Comparison of ENCODE assay signal across 22 cellular contexts in genomic region chr6:13468839-13469238, GRCh38. TPM values are rescaled to one million over a fixed set of nuclear protein-coding genes. Genes with fewer than 3 reads are reported as not detected.
DNase-seq lines count a peak whose midpoint lies in the region; ATAC-seq and TF ChIP-seq lines count a peak whose summit lies in the region.
"Had no signal": no experiment of that assay in that cellular context is flagged by ENCODE, and none has a peak within 500 bp of the region (broad histone marks: within the 10 kb centered on the region; RNA-seq: fewer than 3 reads in every experiment).

No MANE protein-coding gene starts in this region.

- peak overlapping the region; percentile 64 to 79 for H3K27ac Mint-ChIP-seq in natural killer cell
- H3K27ac Mint-ChIP-seq in natural killer cell treated with Interleukin-12 subunit alpha and Interleukin-12 subunit beta and Interleukin-15 and Interleukin-18, amount 100 ng/mL, for 72 hours = peak overlapping the region in 1 of 2 donors; percentile 43
- H3K27ac Mint-ChIP-seq: CD4-positive, alpha-beta T cell had no signal

- H3K27ac ChIP-seq in layer of hippocampus (ENCODE audit: low read depth, low read length) (peak overlapping the region; percentile 18), temporal lobe (ENCODE audit: low read depth, low read length) (peak overlapping the region; percentile 41)
- H3K27ac ChIP-seq: 22Rv1, BLaER1, GM23248 had no signal

- H3K4me1 Mint-ChIP-seq in natural killer cell = peaks cover 91 to 93% of the 10 kb centered on the region in 2 donors
- H3K4me1 Mint-ChIP-seq in natural killer cell treated with Interleukin-12 subunit alpha and Interleukin-12 subunit beta and Interleukin-15 and Interleukin-18, amount 100 ng/mL, for 72 hours (ENCODE audit: low read depth in 2 of 2) = peaks cover 52 to 65% of the 10 kb centered on the region in 2 donors

- no peaks in the 10 kb centered on the region for H3K36me3 Mint-ChIP-seq in natural killer cell
- H3K36me3 Mint-ChIP-seq in natural killer cell treated with Interleukin-12 subunit alpha and Interleukin-12 subunit beta and Interleukin-15 and Interleukin-18, amount 100 ng/mL, for 72 hours = no peaks in the 10 kb centered on the region

- no peak overlapping the region for H3K4me3 Mint-ChIP-seq in natural killer cell
- no peak overlapping the region for H3K4me3 Mint-ChIP-seq in natural killer cell treated with Interleukin-12 subunit alpha and Interleukin-12 subunit beta and Interleukin-15 and Interleukin-18, amount 100 ng/mL, for 72 hours
- H3K4me3 Mint-ChIP-seq: CD4-positive, alpha-beta T cell had no signal

- DNase-seq in NCI-H82 (lab: John Stamatoyannopoulos, UW) (peak; percentile 72), NCI-H82 treated with DMSO at 0.1 percent for 48 hours (lab: John Stamatoyannopoulos, UW; ENCODE audit: unreplicated experiment) (no peak), natural killer cell (no peak), kidney tubule cell (ENCODE audit: low spot score) (no peak)
- DNase-seq in natural killer cell treated with Interleukin-12 subunit alpha and Interleukin-12 subunit beta and Interleukin-15 and Interleukin-18, amount 100 ng/mL, for 72 hours (ENCODE audit: low spot score) = no peak
- DNase-seq: ACHN; Caco-2; CD4-positive, alpha-beta T cell; DMS 273 treated with DMSO at 0.1 percent for 48 hours; DMS79 treated with DMSO at 0.1 percent for 48 hours; GM23248; KBM-7; NCI-H1092; NCI-H1436; NCI-H1930; NCI-H69 had no signal

- no peaks in the 10 kb centered on the region for H3K27me3 Mint-ChIP-seq in natural killer cell (ENCODE audit: low read depth in 2 of 2)
- H3K27me3 Mint-ChIP-seq in natural killer cell treated with Interleukin-12 subunit alpha and Interleukin-12 subunit beta and Interleukin-15 and Interleukin-18, amount 100 ng/mL, for 72 hours = no peaks in the 10 kb centered on the region
- H3K27me3 Mint-ChIP-seq: CD4-positive, alpha-beta T cell had no signal

- H3K9me3 Mint-ChIP-seq in natural killer cell = no peaks in the 10 kb centered on the region
- no peaks in the 10 kb centered on the region for H3K9me3 Mint-ChIP-seq in natural killer cell treated with Interleukin-12 subunit alpha and Interleukin-12 subunit beta and Interleukin-15 and Interleukin-18, amount 100 ng/mL, for 72 hours
- H3K9me3 Mint-ChIP-seq: CD4-positive, alpha-beta T cell had no signal

- TF ChIP-seq CTCF in natural killer cell (IDR thresholded peaks at IDR 0.05) = no peak

- ATAC-seq in natural killer cell = no peak
- ATAC-seq in natural killer cell treated with Interleukin-12 subunit alpha and Interleukin-12 subunit beta and Interleukin-15 and Interleukin-18, amount 100 ng/mL, for 72 hours = no peak
- ATAC-seq in HG03439 (IDR thresholded peaks at IDR 0.05; ENCODE audit: unreplicated experiment) = no peak
- ATAC-seq: Panc1 had no signal

- intact Hi-C loops in natural killer cell (cut with micrococcal nuclease) = loop anchor here (2.0 to 5.0 kb wide), 2 partner anchors 16 to 42 kb away; no protein-coding TSS in a partner anchor

- H3K27me3 ChIP-seq in layer of hippocampus (ENCODE audit: control insufficient read depth, insufficient read depth, low read length) = no peaks in the 10 kb centered on the region
- H3K27me3 ChIP-seq: BLaER1 had no signal

RNA-seq across cellular contexts. Expression of gene GFOD1, which starts 18.6 kb away (rescaled TPM):
- total RNA-seq in natural killer cell (10 to 100 TPM; 59.7 to 74.5 (median 71.2) TPM), temporal lobe (27.0 TPM)
- 10 to 100 TPM in 1 of 2 donors, 1 to 10 TPM in 1; 9.7 to 12.1 TPM for total RNA-seq in natural killer cell treated with Interleukin-12 subunit alpha and Interleukin-12 subunit beta and Interleukin-15 and Interleukin-18, amount 100 ng/mL, for 72 hours
